In genomic region chr12:90299121-90299520, GRCh38 we compare ENCODE assay signal across 10 cellular contexts.
DNase-seq lines count a peak whose midpoint lies in the region; ATAC-seq and TF ChIP-seq lines count a peak whose summit lies in the region.
"Had no signal": no experiment of that assay in that cellular context is flagged by ENCODE, and none has a peak within 500 bp of the region (broad histone marks: within the 10 kb centered on the region; RNA-seq: fewer than 3 reads in every experiment).

No MANE protein-coding gene starts in this region.

- no peaks in the 10 kb centered on the region for H3K9me3 ChIP-seq in effector memory CD4-positive, alpha-beta T cell (ENCODE audit: control insufficient read depth, low read length)
- no peaks in the 10 kb centered on the region for H3K9me3 ChIP-seq in thyroid gland
- H3K9me3 ChIP-seq: mucosa of descending colon had no signal

- WGBS in thyroid gland, 2 donors = 59 to 71% methylated on average over 4 of the region's 4 CpGs

- no peaks in the 10 kb centered on the region for H3K27me3 ChIP-seq in effector memory CD4-positive, alpha-beta T cell (replicated peaks; ENCODE audit: control insufficient read depth, insufficient read depth, low read length, poor library complexity, severe bottlenecking)
- no peaks in the 10 kb centered on the region for H3K27me3 ChIP-seq in thyroid gland

- H3K27ac ChIP-seq in effector memory CD4-positive, alpha-beta T cell (ENCODE audit: insufficient read depth, low read length, poor library complexity, severe bottlenecking) = no peak overlapping the region
- no peak overlapping the region for H3K27ac ChIP-seq in thyroid gland

- no peak for TF ChIP-seq POLR2A in thyroid gland (IDR thresholded peaks at IDR 0.05)

- peak; percentile 98 for ATAC-seq in GM18519 (IDR thresholded peaks at IDR 0.05; ENCODE audit: low FRiP score, unreplicated experiment)
- peak; percentile 95 for ATAC-seq in GM21526 (IDR thresholded peaks at IDR 0.05; ENCODE audit: low FRiP score, unreplicated experiment)
- ATAC-seq in HG03378 (IDR thresholded peaks at IDR 0.05; ENCODE audit: unreplicated experiment) = peak; percentile 100
- ATAC-seq: mucosa of descending colon had no signal

- TF ChIP-seq CTCF in thyroid gland (IDR thresholded peaks at IDR 0.05) = no peak

- DNase-seq in effector memory CD4-positive, alpha-beta T cell = no peak
- DNase-seq in occipital lobe (lab: John Stamatoyannopoulos, UW) (no peak), NCI-H748 (lab: John Stamatoyannopoulos, UW; ENCODE audit: unreplicated experiment) (no peak), thyroid gland (no peak), C1 segment of cervical spinal cord (lab: John Stamatoyannopoulos, UW) (no peak)
- DNase-seq: mucosa of descending colon, NCI-H2081 had no signal

- H3K4me3 ChIP-seq in effector memory CD4-positive, alpha-beta T cell (ENCODE audit: insufficient read depth, low read depth, low read length, poor library complexity, severe bottlenecking) = peak overlapping the region; percentile 18
- H3K4me3 ChIP-seq in thyroid gland (replicated peaks in 1 of 3) = no peak overlapping the region
- H3K4me3 ChIP-seq: mucosa of descending colon had no signal

- H3K4me1 ChIP-seq in effector memory CD4-positive, alpha-beta T cell (ENCODE audit: control insufficient read depth, insufficient read depth, low read length, poor library complexity, severe bottlenecking) = no peaks in the 10 kb centered on the region
- peaks cover 14 to 15% of the 10 kb centered on the region in 2 donors for H3K4me1 ChIP-seq in thyroid gland

- H3K36me3 ChIP-seq in effector memory CD4-positive, alpha-beta T cell (ENCODE audit: control insufficient read depth, insufficient read depth, low read length) = no peaks in the 10 kb centered on the region
- H3K36me3 ChIP-seq in thyroid gland = no peaks in the 10 kb centered on the region

- intact Hi-C loops in thyroid gland (cut with DNase I) = no loop called here
